Comparison of ENCODE assay signal across 28 cellular contexts in genomic region chr11:75389925-75390324, GRCh38. TPM values are rescaled to one million over a fixed set of nuclear protein-coding genes. Genes with fewer than 3 reads are reported as not detected.
DNase-seq lines count a peak whose midpoint lies in the region; FAIRE-seq and TF ChIP-seq lines count a peak whose summit lies in the region.
"Had no signal": no experiment of that assay in that cellular context is flagged by ENCODE, and none has a peak within 500 bp of the region (broad histone marks: within the 10 kb centered on the region; RNA-seq: fewer than 3 reads in every experiment).

No MANE protein-coding gene starts in this region.

- H3K9ac ChIP-seq in H1 (replicated peaks in 1 of 4; ENCODE audit: extremely low read depth in 1 of 4, low read depth in 3 of 4, low read length in 3 of 4): no peak overlapping the region
- H3K9ac ChIP-seq: BLaER1 had no signal

- H3K18ac ChIP-seq in H1 (ENCODE audit: extremely low read depth, low read length): no peak overlapping the region

- DNase-seq in NCI-H748 (lab: John Stamatoyannopoulos, UW; ENCODE audit: unreplicated experiment): peak; percentile 13
- no peak for DNase-seq in NCI-H748 treated with DMSO at 0.1 percent for 48 hours (lab: John Stamatoyannopoulos, UW)
- DNase-seq in NCI-H69 (lab: John Stamatoyannopoulos, UW): peak; percentile 65
- no peak for DNase-seq in H1 (ENCODE audit: low read depth in 1 of 2, low spot score in 2 of 2)
- DNase-seq in spleen: peak; percentile 58
- no peak for DNase-seq in NCI-H2081 treated with DMSO at 0.1 percent for 48 hours (lab: John Stamatoyannopoulos, UW)
- DNase-seq in activated CD4-positive, alpha-beta T cell treated with anti-CD3 and anti-CD28 coated beads for 4 hours: no peak
- DNase-seq: 8988T; ACHN; BE2C; C1 segment of cervical spinal cord; CD4-positive, alpha-beta memory T cell; CD4-positive, CD25-positive, alpha-beta regulatory T cell; CD8-positive, alpha-beta memory T cell; COR-L47; DMS 273 treated with DMSO at 0.1 percent for 48 hours; DMS153; DMS53; DMS79; DND-41; EL; GDM1 had no signal

- no peak overlapping the region for H3K14ac ChIP-seq in H1 (ENCODE audit: insufficient read length)

- H4K5ac ChIP-seq in H1 (ENCODE audit: insufficient read length, low read depth, low read length): no peak overlapping the region

- no peaks in the 10 kb centered on the region for H3K9me3 ChIP-seq in H1 (ENCODE audit: insufficient read depth in 2 of 2, low read depth in 1 of 2, low read length in 1 of 2)
- H3K9me3 ChIP-seq in spleen: no peaks in the 10 kb centered on the region
- H3K9me3 ChIP-seq: BE2C, BLaER1 had no signal

- intact Hi-C loops in spleen (cut with DNase I; ENCODE audit: low total_unique reads): loop anchor here (5.0 kb wide), 1 partner anchor 142 kb away; no protein-coding TSS in a partner anchor

- no peak for TF ChIP-seq EP300 in H1 (IDR thresholded peaks at IDR 0.05; ENCODE audit: borderline replicate concordance in 1 of 2, low read depth in 2 of 2, low read length in 2 of 2)

- H2AFZ ChIP-seq in H1 (ENCODE audit: low read length): no peak overlapping the region

- no peaks in the 10 kb centered on the region for H3K79me2 ChIP-seq in H1 (ENCODE audit: control insufficient read depth in 1 of 2, insufficient read depth in 2 of 2, low read length in 2 of 2)

- H3K23ac ChIP-seq in H1 (ENCODE audit: insufficient read length): no peak overlapping the region

- H3K36me3 ChIP-seq in H1 (ENCODE audit: control insufficient read depth in 2 of 4, insufficient read depth in 4 of 4, low read length in 3 of 4) (no peaks in the 10 kb centered on the region), spleen (no peaks in the 10 kb centered on the region)
- H3K36me3 ChIP-seq: BE2C, BLaER1 had no signal

- no peak for FAIRE-seq in H1 (lab: Jason Lieb, UNC)
- FAIRE-seq: A204.1, GM12878, GM12892, GM18507 had no signal

- H2BK15ac ChIP-seq in H1 (ENCODE audit: low read length): no peak overlapping the region

- TF ChIP-seq RAD21 in H1 (IDR thresholded peaks at IDR 0.05 in 1 of 2, conservative IDR thresholded peaks at IDR 0.05 in 1 of 2; ENCODE audit: low read depth in 2 of 2, low read length in 2 of 2): no peak

- H3K79me1 ChIP-seq in H1 (ENCODE audit: low read depth, low read length): no peaks in the 10 kb centered on the region

- TF ChIP-seq CTCF in H1 (IDR thresholded peaks at IDR 0.05; ENCODE audit: control extremely low read depth in 1 of 3, insufficient read depth in 1 of 3, low read depth in 1 of 3, low read length in 3 of 3): no peak
- no peak for TF ChIP-seq CTCF in spleen (IDR thresholded peaks at IDR 0.05 in 8 of 11, conservative IDR thresholded peaks at IDR 0.05 in 3 of 11)

- H2BK5ac ChIP-seq in H1 (ENCODE audit: low read depth, low read length): no peak overlapping the region

- no peak overlapping the region for H2BK12ac ChIP-seq in H1 (ENCODE audit: low read depth, low read length)

- H3K4me3 ChIP-seq in H1 (ENCODE audit: extremely low read depth in 1 of 4, insufficient read depth in 2 of 4, low read depth in 3 of 4, low read length in 4 of 4): no peak overlapping the region
- no peak overlapping the region for H3K4me3 ChIP-seq in spleen
- H3K4me3 ChIP-seq: BLaER1, GM12878 had no signal

- no peak overlapping the region for H3K56ac ChIP-seq in H1 (replicated peaks; ENCODE audit: insufficient read length, low read depth, low read length)

- peaks cover 0 to 3% (median 0%) of the 10 kb centered on the region in 4 experiments; a peak in 3 of 7 replicates for H3K4me1 ChIP-seq in H1 (replicated peaks in 1 of 4; ENCODE audit: control insufficient read depth in 3 of 4, insufficient read depth in 4 of 4, low read length in 3 of 4)
- H3K4me1 ChIP-seq in spleen: peaks cover 0 to 21% (median 11%) of the 10 kb centered on the region in 6 donors

- 0 out of 2 replicates have a peak overlapping the region, but pooled peaks have one; percentile 53 for H2AK5ac ChIP-seq in H1 (ENCODE audit: low read depth, low read length)

- H2BK120ac ChIP-seq in H1 (replicated peaks; ENCODE audit: low read depth, low read length): no peak overlapping the region

- H3K27me3 ChIP-seq in H1 (replicated peaks in 1 of 4; ENCODE audit: control insufficient read depth in 3 of 4, extremely low read depth in 1 of 4, insufficient read depth in 3 of 4, low read length in 3 of 4) (no peaks in the 10 kb centered on the region), spleen (replicated peaks in 1 of 7) (peaks cover 0 to 10% (median 0%) of the 10 kb centered on the region in 7 donors)
- H3K27me3 ChIP-seq: BE2C, BLaER1 had no signal

- no peak overlapping the region for H3K4ac ChIP-seq in H1 (replicated peaks; ENCODE audit: insufficient read length, low read depth, low read length)

- H3K23me2 ChIP-seq in H1 (ENCODE audit: low read depth, low read length): no peaks in the 10 kb centered on the region

- CTCF ChIA-PET in H1 (lab: Charles Lee; ENCODE audit: partially characterized antibody): interaction anchor here (1.2 to 16.6 kb wide), 25 partner anchors 8 to 249 kb away, joined by 3 to 327 read pairs (median 13); partner anchors contain the start of gene RPS3

- WGBS in H1 (ENCODE audit: extremely low coverage in 1 of 2, insufficient coverage in 1 of 2, insufficient read length in 1 of 2, insufficient replicate concordance in 2 of 2, low coverage in 1 of 2, low lambda C conversion rate in 2 of 2, missing lambda C conversion rate in 1 of 2), 2 experiments: 93% methylated on average over 7 of the region's 7 CpGs; no CpG with 5 or more reads in 1 of the 2 experiments
- WGBS in spleen, 5 donors: 84 to 93% (median 86%) methylated on average over 7 of the region's 7 CpGs

- TF ChIP-seq POLR2A in H1 (IDR thresholded peaks at IDR 0.05; ENCODE audit: control extremely low read depth in 1 of 2, low read depth in 2 of 2, low read length in 2 of 2) (no peak), spleen (IDR thresholded peaks at IDR 0.05) (no peak)

- no peaks in the 10 kb centered on the region for H4K20me1 ChIP-seq in H1 (replicated peaks in 1 of 2; ENCODE audit: control insufficient read depth in 1 of 2, insufficient read depth in 2 of 2, low read length in 2 of 2)
- H4K20me1 ChIP-seq: BLaER1 had no signal

- H3K27ac ChIP-seq in H1 (ENCODE audit: low read depth, low read length): no peak overlapping the region
- H3K27ac ChIP-seq in spleen: no peak overlapping the region
- H3K27ac ChIP-seq: BLaER1 had no signal

- no peak overlapping the region for H4K91ac ChIP-seq in H1 (replicated peaks; ENCODE audit: insufficient read length, low read length)

- H4K8ac ChIP-seq in H1 (ENCODE audit: extremely low read depth, insufficient read depth, low read length): no peak overlapping the region

- H3K4me2 ChIP-seq in H1 (ENCODE audit: insufficient read depth in 1 of 2, low read depth in 2 of 2, low read length in 2 of 2): no peak overlapping the region
- H3K4me2 ChIP-seq: BLaER1 had no signal

- POLR2A ChIA-PET in H1 (lab: Charles Lee; ENCODE audit: partially characterized antibody): interaction anchor here (1.4 to 20.0 kb wide), 2 partner anchors 9 to 13 kb away, joined by 5 to 269 read pairs; partner anchors contain the start of gene RPS3

- no peak overlapping the region for H2BK20ac ChIP-seq in H1 (ENCODE audit: low read length)

TF ChIP-seq in H1, 55 proteins besides CTCF, POLR2A, EP300 and RAD21:
- TF ChIP-seq ATF3 (IDR thresholded peaks at IDR 0.05; ENCODE audit: insufficient read depth, low read depth, low read length) (no peak), SIRT6 (IDR thresholded peaks at IDR 0.05; ENCODE audit: low read length) (no peak)
TF ChIP-seq in H1: peak in this region for 0.

RNA-seq across cellular contexts. Expression of gene RPS3, which starts 9.4 kb away (rescaled TPM):
- total RNA-seq in H1 (2021; fragmentation: NEBNext Ultra II Directional; extraction: Animal tissue kit (Norgen Biotek cat#: 25700)): 3,813 and 3,882 TPM in 2 replicates
- 4,194 and 5,088 TPM in 2 replicates for polyA plus RNA-seq in H1 (2011; rRNA removed)
- polyA plus RNA-seq in H1 (2011; cell fraction: cytosol; rRNA removed): 5,780 TPM
- 3,386 TPM for polyA plus RNA-seq in H1 (2011; cell fraction: nucleus; rRNA removed)
- polyA plus RNA-seq in H1 (2012, experiment 1 of 2): 4,233 to 5,711 TPM (median 5,025 TPM) in 4 replicates
- polyA plus RNA-seq in H1 (2012, experiment 2 of 2): 24,266 TPM
- polyA plus RNA-seq in H1 (2013, experiment 1 of 2): 5,747 TPM
- polyA plus RNA-seq in H1 (2013, experiment 2 of 2): 5,667 TPM
- polyA minus RNA-seq in H1 (2011; rRNA and poly(A)+ RNA removed): 985 and 1,133 TPM in 2 replicates
- polyA minus RNA-seq in H1 (2011; cell fraction: cytosol; rRNA and poly(A)+ RNA removed): 694 TPM
- 657 TPM for polyA minus RNA-seq in H1 (2011; cell fraction: nucleus; rRNA and poly(A)+ RNA removed)
- total RNA-seq in spleen: 1,000 to 10,000 TPM; 1,482 to 2,624 (median 2,197) TPM
- 1,000 to 10,000 TPM; 4,940 to 5,449 (median 5,352) TPM for polyA plus RNA-seq in spleen

RNA-seq across cellular contexts. Expression of gene ARRB1, which starts 38.5 kb away (rescaled TPM):
- 24.1 and 31.8 TPM in 2 replicates for total RNA-seq in H1 (2021; fragmentation: NEBNext Ultra II Directional; extraction: Animal tissue kit (Norgen Biotek cat#: 25700))
- 9.4 and 12.4 TPM in 2 replicates for polyA plus RNA-seq in H1 (2011; rRNA removed)
- polyA plus RNA-seq in H1 (2011; cell fraction: cytosol; rRNA removed): 14.0 TPM
- 16.7 TPM for polyA plus RNA-seq in H1 (2011; cell fraction: nucleus; rRNA removed)
- polyA plus RNA-seq in H1 (2012, experiment 1 of 2): 8.9 to 11.1 TPM (median 10.3 TPM) in 4 replicates
- polyA plus RNA-seq in H1 (2012, experiment 2 of 2): 7.6 TPM
- polyA plus RNA-seq in H1 (2013, experiment 1 of 2): 26.6 TPM
- 27.4 TPM for polyA plus RNA-seq in H1 (2013, experiment 2 of 2)
- polyA minus RNA-seq in H1 (2011; rRNA and poly(A)+ RNA removed): 37.7 and 39.1 TPM in 2 replicates
- polyA minus RNA-seq in H1 (2011; cell fraction: cytosol; rRNA and poly(A)+ RNA removed): 16.1 TPM
- polyA minus RNA-seq in H1 (2011; cell fraction: nucleus; rRNA and poly(A)+ RNA removed): 27.9 TPM
- total RNA-seq in spleen: 100 to 1,000 TPM in 3 of 7 donors, 10 to 100 TPM in 4; 77.7 to 139 (median 84.8) TPM
- polyA plus RNA-seq in spleen: 10 to 100 TPM; 11.6 to 49.3 (median 13.1) TPM

RNA-seq across cellular contexts. Expression of gene KLHL35, which starts 43.1 kb away (rescaled TPM):
- 0.35 and 0.40 TPM in 2 replicates for total RNA-seq in H1 (2021; fragmentation: NEBNext Ultra II Directional; extraction: Animal tissue kit (Norgen Biotek cat#: 25700))
- polyA plus RNA-seq in H1 (2011; rRNA removed): 0.41 and 0.64 TPM in 2 replicates
- 0.50 TPM for polyA plus RNA-seq in H1 (2011; cell fraction: cytosol; rRNA removed)
- polyA plus RNA-seq in H1 (2011; cell fraction: nucleus; rRNA removed): 0.40 TPM
- 0.24 to 0.70 TPM (median 0.66 TPM) in 3 of 4 replicates, not detected in the other for polyA plus RNA-seq in H1 (2012, experiment 1 of 2)
- 0.24 TPM for polyA plus RNA-seq in H1 (2012, experiment 2 of 2)
- polyA plus RNA-seq in H1 (2013, experiment 1 of 2): 0.32 TPM
- polyA plus RNA-seq in H1 (2013, experiment 2 of 2): 0.31 TPM
- 0.10 TPM in 1 of 2 replicates, not detected in the other for polyA minus RNA-seq in H1 (2011; rRNA and poly(A)+ RNA removed)
- polyA minus RNA-seq in H1 (2011; cell fraction: cytosol; rRNA and poly(A)+ RNA removed): 1.0 TPM
- polyA minus RNA-seq in H1 (2011; cell fraction: nucleus; rRNA and poly(A)+ RNA removed): not detected
- 1 to 10 TPM in 6 of 7 donors, under 1 TPM in 1; 0.19 to 3.5 (median 1.8) TPM for total RNA-seq in spleen
- 1 to 10 TPM; 2.0 to 3.8 (median 2.8) TPM for polyA plus RNA-seq in spleen
- total RNA-seq: G401 had no signal

Comparison
In these comparisons a context has a peak if more than half of its experiments do, and no peak if none do; other contexts are left out.
1. DNase-seq: peak in NCI-H748 (single experiment), NCI-H69 (single experiment) and spleen (single experiment); none in NCI-H748 treated with DMSO at 0.1 percent for 48 hours (single experiment), H1 (0 of 2), NCI-H2081 treated with DMSO at 0.1 percent for 48 hours (single experiment) and activated CD4-positive, alpha-beta T cell treated with anti-CD3 and anti-CD28 coated beads for 4 hours (0 of 2).